In genomic region chr16:3282103-3282746, GRCh38 we compare ENCODE assay signal across 1 cellular context.
TF ChIP-seq lines count a peak whose summit lies in the region.

No MANE protein-coding gene starts in this region.

TF ChIP-seq in GM23338, 12 proteins besides CTCF, POLR2A, EP300 and RAD21 (continued from another document):
- no peak for TF ChIP-seq ZNF462 (CRISPR knock-in tag; IDR thresholded peaks at IDR 0.05)
- no peak for TF ChIP-seq ZNF331 (CRISPR knock-in tag; IDR thresholded peaks at IDR 0.05; ENCODE audit: low read depth)
